Comparison of ENCODE assay signal across 8 cellular contexts in the genomic region with DNA sequence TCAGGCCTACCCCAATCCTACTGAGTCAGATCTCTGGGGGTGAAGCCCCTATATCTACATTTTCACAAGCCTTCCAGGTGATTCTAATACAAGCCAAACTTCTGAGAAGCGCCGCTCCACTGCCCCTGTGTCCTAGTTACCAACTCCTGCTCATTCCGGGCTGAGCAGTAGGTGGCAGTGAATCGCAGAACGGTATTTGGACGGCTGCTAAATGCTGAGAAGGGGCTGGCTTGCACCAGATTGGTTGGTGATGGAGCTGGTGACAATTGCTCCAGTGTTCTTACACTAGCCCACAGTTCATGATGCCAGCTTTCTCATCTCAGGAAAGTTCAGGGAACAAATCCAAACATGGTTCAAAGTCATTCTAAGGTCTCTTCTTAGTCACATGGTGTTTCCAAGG. TPM values are rescaled to one million over a fixed set of nuclear protein-coding genes. Genes with fewer than 3 reads are reported as not detected.
DNase-seq lines count a peak whose midpoint lies in the region; ATAC-seq and TF ChIP-seq lines count a peak whose summit lies in the region.
"Had no signal": no experiment of that assay in that cellular context is flagged by ENCODE, and none has a peak within 500 bp of the region (broad histone marks: within the 10 kb centered on the region; RNA-seq: fewer than 3 reads in every experiment).

No MANE protein-coding gene starts in this region.

- H3K36me3 ChIP-seq in GM06990 (ENCODE audit: control insufficient read depth, insufficient read depth, low read length) (no peaks in the 10 kb centered on the region), osteoblast (ENCODE audit: insufficient read depth, low read length) (no peaks in the 10 kb centered on the region)

- peaks cover 14% of the 10 kb centered on the region for H3K27me3 Mint-ChIP-seq in activated T-helper 1 cell treated with anti-CD3 and anti-CD28 coated beads, Interleukin-12 subunit alpha, Interleukin-12 subunit beta, Interleukin-2, Interleukin-4 antibody, amounts not matched to agents 30 ng/mL and 10 ng/mL and 1 ng/mL, durations not matched to agents 14 hours and 24 hours and 36 hours (ENCODE audit: insufficient read depth)

- H3K9me3 ChIP-seq in osteoblast (ENCODE audit: low read depth, low read length), result no peaks in the 10 kb centered on the region

- H3K4me3 Mint-ChIP-seq in activated T-helper 1 cell treated with anti-CD3 and anti-CD28 coated beads, Interleukin-12 subunit alpha, Interleukin-12 subunit beta, Interleukin-2, Interleukin-4 antibody, amounts not matched to agents 30 ng/mL and 10 ng/mL and 1 ng/mL, durations not matched to agents 14 hours and 24 hours and 36 hours, result no peak overlapping the region

- intact Hi-C loops in activated T-helper 1 cell treated with anti-CD3 and anti-CD28 coated beads, Interleukin-12 subunit alpha, Interleukin-12 subunit beta, Interleukin-2, Interleukin-4 antibody, amounts not matched to agents 30 ng/mL and 10 ng/mL and 1 ng/mL, durations not matched to agents 14 hours and 24 hours and 36 hours (cut with micrococcal nuclease), result loop anchor here (1.0 to 10.0 kb wide), 5 partner anchors 150 to 1250 kb away; no protein-coding TSS in a partner anchor

- H3K27me3 ChIP-seq in GM06990 (replicated peaks; ENCODE audit: control insufficient read depth, insufficient read depth, low read length) (0 out of 2 replicates have a peak, but pooled peaks cover 1% of the 10 kb centered on the region), osteoblast (ENCODE audit: insufficient read depth, low read length) (no peaks in the 10 kb centered on the region)

- peak; percentile 68 for TF ChIP-seq CTCF in GM06990 (IDR thresholded peaks at IDR 0.05; ENCODE audit: insufficient read depth, low read length, poor library complexity, severe bottlenecking)
- peak; percentile 51 for TF ChIP-seq CTCF in HFF-Myc (IDR thresholded peaks at IDR 0.05; ENCODE audit: low read depth, low read length, missing control alignments)
- peak; percentile 59 for TF ChIP-seq CTCF in osteoblast (IDR thresholded peaks at IDR 0.05; ENCODE audit: extremely low read depth, low read depth, low read length)

- no peaks in the 10 kb centered on the region for H3K79me2 ChIP-seq in osteoblast (ENCODE audit: insufficient read depth, low read length)

- peak overlapping the region; percentile 23 for H3K4me2 ChIP-seq in osteoblast (ENCODE audit: insufficient read depth, low read length)

- H3K4me1 ChIP-seq in osteoblast (ENCODE audit: insufficient read depth, low read length), result peaks cover 14% of the 10 kb centered on the region

- peaks cover 13% of the 10 kb centered on the region for H3K4me1 Mint-ChIP-seq in activated T-helper 1 cell treated with anti-CD3 and anti-CD28 coated beads, Interleukin-12 subunit alpha, Interleukin-12 subunit beta, Interleukin-2, Interleukin-4 antibody, amounts not matched to agents 30 ng/mL and 10 ng/mL and 1 ng/mL, durations not matched to agents 14 hours and 24 hours and 36 hours (ENCODE audit: low read depth)

- H3K36me3 Mint-ChIP-seq in activated T-helper 1 cell treated with anti-CD3 and anti-CD28 coated beads, Interleukin-12 subunit alpha, Interleukin-12 subunit beta, Interleukin-2, Interleukin-4 antibody, amounts not matched to agents 30 ng/mL and 10 ng/mL and 1 ng/mL, durations not matched to agents 14 hours and 24 hours and 36 hours (ENCODE audit: low read depth), result no peaks in the 10 kb centered on the region

- no peak overlapping the region for H3K27ac Mint-ChIP-seq in activated T-helper 1 cell treated with anti-CD3 and anti-CD28 coated beads, Interleukin-12 subunit alpha, Interleukin-12 subunit beta, Interleukin-2, Interleukin-4 antibody, amounts not matched to agents 30 ng/mL and 10 ng/mL and 1 ng/mL, durations not matched to agents 14 hours and 24 hours and 36 hours

- ATAC-seq in HG03095 (IDR thresholded peaks at IDR 0.05; ENCODE audit: unreplicated experiment), result no peak

- peaks cover 4% of the 10 kb centered on the region for H3K9me3 Mint-ChIP-seq in activated T-helper 1 cell treated with anti-CD3 and anti-CD28 coated beads, Interleukin-12 subunit alpha, Interleukin-12 subunit beta, Interleukin-2, Interleukin-4 antibody, amounts not matched to agents 30 ng/mL and 10 ng/mL and 1 ng/mL, durations not matched to agents 14 hours and 24 hours and 36 hours

- H2AFZ ChIP-seq in osteoblast (ENCODE audit: low read length), result peak overlapping the region; percentile 26

- DNase-seq in GM06990 (ENCODE audit: extremely low read depth, insufficient read length) (no peak), HFF-Myc (ENCODE audit: extremely low read depth, low read depth) (no peak), NCI-H526 (lab: John Stamatoyannopoulos, UW) (peak; percentile 31 to 76), glomerular visceral epithelial cell (ENCODE audit: extremely low spot score) (peak; percentile 63), osteoblast (ENCODE audit: insufficient read length, low spot score, missing footprints) (peak; percentile 67)
- DNase-seq in activated T-helper 1 cell treated with anti-CD3 and anti-CD28 coated beads, Interleukin-12 subunit alpha, Interleukin-12 subunit beta, Interleukin-2, Interleukin-4 antibody, amounts not matched to agents 30 ng/mL and 10 ng/mL and 1 ng/mL, durations not matched to agents 14 hours and 24 hours and 36 hours (ENCODE audit: low spot score), result peak; percentile 9

- no peaks in the 10 kb centered on the region for H4K20me1 ChIP-seq in osteoblast (ENCODE audit: insufficient read depth, low read length)

- no peak overlapping the region for H3K4me3 ChIP-seq in GM06990 (replicated peaks; ENCODE audit: low read depth, low read length)
- no peak overlapping the region for H3K4me3 ChIP-seq in HFF-Myc (replicated peaks; ENCODE audit: low read depth, low read length)
- H3K4me3 ChIP-seq in osteoblast (ENCODE audit: insufficient read depth, low read length), result no peak overlapping the region

- peak overlapping the region; percentile 26 for H3K27ac ChIP-seq in osteoblast (ENCODE audit: low read depth, low read length)
- H3K27ac ChIP-seq: VCaP had no signal

RNA-seq across cellular contexts. Expression of a gene that starts 31.1 kb away (rescaled TPM):
- total RNA-seq in activated T-helper 1 cell treated with anti-CD3 and anti-CD28 coated beads, Interleukin-12 subunit alpha, Interleukin-12 subunit beta, Interleukin-2, Interleukin-4 antibody, amounts not matched to agents 30 ng/mL and 10 ng/mL and 1 ng/mL, durations not matched to agents 14 hours and 24 hours and 36 hours, result 0.08 TPM in 1 of 2 replicates, not detected in the other
- 2.9 and 4.3 TPM in 2 replicates for total RNA-seq in osteoblast

RNA-seq across cellular contexts. Expression of a gene that starts 53.2 kb away (rescaled TPM):
- total RNA-seq in activated T-helper 1 cell treated with anti-CD3 and anti-CD28 coated beads, Interleukin-12 subunit alpha, Interleukin-12 subunit beta, Interleukin-2, Interleukin-4 antibody, amounts not matched to agents 30 ng/mL and 10 ng/mL and 1 ng/mL, durations not matched to agents 14 hours and 24 hours and 36 hours, result 20.0 and 21.2 TPM in 2 replicates
- total RNA-seq in osteoblast, result 6.2 and 7.6 TPM in 2 replicates

Comparison
In these comparisons a context has a peak if more than half of its experiments do, and no peak if none do; other contexts are left out.
1. DNase-seq: peak in NCI-H526 (2 of 2), activated T-helper 1 cell treated with anti-CD3 and anti-CD28 coated beads, Interleukin-12 subunit alpha, Interleukin-12 subunit beta, Interleukin-2, Interleukin-4 antibody, amounts not matched to agents 30 ng/mL and 10 ng/mL and 1 ng/mL, durations not matched to agents 14 hours and 24 hours and 36 hours (single experiment), glomerular visceral epithelial cell (single experiment) and osteoblast (single experiment); none in GM06990 (single experiment) and HFF-Myc (single experiment).
2. Peak in every context shown above with its lines, with median percentiles within 50 percentile points of each other: CTCF ChIP-seq.